Comparison of ENCODE assay signal across 8 cellular contexts in genomic region chr16:18803569-18804462, GRCh38. TPM values are rescaled to one million over a fixed set of nuclear protein-coding genes. Genes with fewer than 3 reads are reported as not detected.
DNase-seq lines count a peak whose midpoint lies in the region; ATAC-seq, FAIRE-seq and TF ChIP-seq lines count a peak whose summit lies in the region.

No MANE protein-coding gene starts in this region.

- ATAC-seq in A549 (no peak), GM23338 (no peak)

- no peaks in the 10 kb centered on the region for H3K27me3 ChIP-seq in GM23338 (ENCODE audit: insufficient read depth)

- H3K9me3 Mint-ChIP-seq in GM23338: no peaks in the 10 kb centered on the region
- H3K9me3 Mint-ChIP-seq in activated CD4-positive, alpha-beta memory T cell treated with anti-CD3 and anti-CD28 coated beads, Interleukin-2, amount 10 ng/mL, durations not matched to agents 7 days and 5 days: no peaks in the 10 kb centered on the region
- H3K9me3 Mint-ChIP-seq in immature natural killer cell: no peaks in the 10 kb centered on the region

- H3K4me1 ChIP-seq in A549: peaks cover 46% of the 10 kb centered on the region
- H3K4me1 ChIP-seq in GM23338 (ENCODE audit: insufficient read depth): peaks cover 54% of the 10 kb centered on the region

- H3K9me2 ChIP-seq in GM23338 (ENCODE audit: insufficient read depth): no peaks in the 10 kb centered on the region

- H3K36me3 ChIP-seq in GM23338 (ENCODE audit: insufficient read depth): peaks cover 10% of the 10 kb centered on the region; the same call in 1 of the 2 replicates

- TF ChIP-seq RAD21 in A549 (conservative IDR thresholded peaks at IDR 0.05 in 1 of 2, IDR thresholded peaks at IDR 0.05 in 1 of 2): no peak

- H2AFZ ChIP-seq in GM23338: no peak overlapping the region

- intact Hi-C loops in posterior vena cava (cut with DNase I): no loop called here

- H3K4me2 ChIP-seq in A549 (peak overlapping the region; percentile 65), GM23338 (peak overlapping the region; percentile 49)

- H3K9me3 ChIP-seq in A549: no peaks in the 10 kb centered on the region

- H3K4me1 Mint-ChIP-seq in GM23338: peaks cover 53% of the 10 kb centered on the region
- H3K4me1 Mint-ChIP-seq in activated CD4-positive, alpha-beta memory T cell treated with anti-CD3 and anti-CD28 coated beads, Interleukin-2, amount 10 ng/mL, durations not matched to agents 7 days and 5 days: peaks cover 64% of the 10 kb centered on the region
- peaks cover 46 to 51% of the 10 kb centered on the region in 2 donors for H3K4me1 Mint-ChIP-seq in immature natural killer cell

- H3K27me3 Mint-ChIP-seq in GM23338 (ENCODE audit: insufficient read depth, low read depth, poor library complexity) (peaks cover 20% of the 10 kb centered on the region), immature natural killer cell (ENCODE audit: low read depth in 3 of 3) (peaks cover 11 to 19% (median 19%) of the 10 kb centered on the region in 3 donors)
- no peaks in the 10 kb centered on the region for H3K27me3 Mint-ChIP-seq in activated CD4-positive, alpha-beta memory T cell treated with anti-CD3 and anti-CD28 coated beads, Interleukin-2, amount 10 ng/mL, durations not matched to agents 7 days and 5 days

- TF ChIP-seq POLR2A in A549 (IDR thresholded peaks at IDR 0.05; ENCODE audit: low read length): no peak

- DNase-seq in A549 (ENCODE audit: low read depth in 1 of 2, low spot score in 1 of 2): no peak
- no peak for DNase-seq in GM23338 (ENCODE audit: low spot score)
- DNase-seq in activated CD4-positive, alpha-beta memory T cell treated with anti-CD3 and anti-CD28 coated beads, Interleukin-2, amount 10 ng/mL, durations not matched to agents 7 days and 5 days: no peak
- no peak for DNase-seq in immature natural killer cell
- no peak for DNase-seq in posterior vena cava (ENCODE audit: low spot score)
- DNase-seq in HPDE6-E6E7 (ENCODE audit: extremely low spot score): no peak
- DNase-seq in NCI-H345 treated with DMSO at 0.1 percent for 48 hours (lab: John Stamatoyannopoulos, UW; ENCODE audit: unreplicated experiment): no peak
- no peak for DNase-seq in amniotic stem cell (lab: John Stamatoyannopoulos, UW)

- H3K4me3 Mint-ChIP-seq in GM23338 (peak overlapping the region; percentile 13; the same call in 2 of the 3 replicates), immature natural killer cell (peak overlapping the region in 4 of 5 donors; percentile 28 to 67 (median 47))
- peak overlapping the region; percentile 25 for H3K4me3 Mint-ChIP-seq in activated CD4-positive, alpha-beta memory T cell treated with anti-CD3 and anti-CD28 coated beads, Interleukin-2, amount 10 ng/mL, durations not matched to agents 7 days and 5 days

- peaks cover 28% of the 10 kb centered on the region for H3K79me2 ChIP-seq in GM23338 (replicated peaks; ENCODE audit: insufficient read depth)

- peak overlapping the region; percentile 92 for H3K27ac Mint-ChIP-seq in GM23338
- H3K27ac Mint-ChIP-seq in activated CD4-positive, alpha-beta memory T cell treated with anti-CD3 and anti-CD28 coated beads, Interleukin-2, amount 10 ng/mL, durations not matched to agents 7 days and 5 days: peak overlapping the region; percentile 88
- H3K27ac Mint-ChIP-seq in immature natural killer cell: peak overlapping the region; percentile 46 to 96 (median 80)

- 35% methylated on average over 5 of the region's 5 CpGs for WGBS in A549 (ENCODE audit: missing lambda C conversion rate)

- no peak for FAIRE-seq in A549 (lab: Jason Lieb, UNC)

- H3F3A ChIP-seq in GM23338 (replicated peaks; ENCODE audit: low read depth): peaks cover 4% of the 10 kb centered on the region

- H3K36me3 Mint-ChIP-seq in GM23338 (ENCODE audit: low read depth): peaks cover 38% of the 10 kb centered on the region
- peaks cover 61% of the 10 kb centered on the region for H3K36me3 Mint-ChIP-seq in activated CD4-positive, alpha-beta memory T cell treated with anti-CD3 and anti-CD28 coated beads, Interleukin-2, amount 10 ng/mL, durations not matched to agents 7 days and 5 days (ENCODE audit: low read depth)
- H3K36me3 Mint-ChIP-seq in immature natural killer cell: peaks cover 6 to 9% (median 9%) of the 10 kb centered on the region in 3 donors

- H3K4me3 ChIP-seq in A549 (no peak overlapping the region), GM23338 (peak overlapping the region; percentile 17; the same call in 1 of the 2 replicates)

- H4K20me1 ChIP-seq in GM23338 (replicated peaks; ENCODE audit: insufficient read depth): peaks cover 13% of the 10 kb centered on the region

- H3K27ac ChIP-seq in A549 (peak overlapping the region; percentile 63 to 76), GM23338 (ENCODE audit: low read depth) (peak overlapping the region; percentile 51; the same call in 1 of the 2 replicates)

- TF ChIP-seq CTCF in A549 (IDR thresholded peaks at IDR 0.05): no peak
- no peak for TF ChIP-seq CTCF in GM23338 (conservative IDR thresholded peaks at IDR 0.05; ENCODE audit: low read depth in 2 of 2)

- no peak for TF ChIP-seq EP300 in A549 (IDR thresholded peaks at IDR 0.05)

- POLR2A ChIA-PET in A549 (lab: Yijun Ruan, JAX): interaction anchor here (0.6 to 1.2 kb wide), 4 partner anchors 11 to 215 kb away, joined by 5 to 8 read pairs (median 6); partner anchors contain the start of gene RPS15A
- POLR2A ChIA-PET in activated CD4-positive, alpha-beta memory T cell treated with anti-CD3 and anti-CD28 coated beads, Interleukin-2, amount 10 ng/mL, durations not matched to agents 7 days and 5 days (lab: Charles Lee): interaction anchor here (0.7 to 9.1 kb wide), 8 partner anchors 12 to 122 kb away, joined by 3 to 398 read pairs (median 4); partner anchors contain the start of genes RPS15A and SMG1

- CTCF ChIA-PET in A549 (lab: Yijun Ruan, JAX): interaction anchor here (1.0 to 1.6 kb wide), 4 partner anchors 11 to 142 kb away, joined by 3 to 5 read pairs (median 4); no protein-coding TSS in a partner anchor
- CTCF ChIA-PET in activated CD4-positive, alpha-beta memory T cell treated with anti-CD3 and anti-CD28 coated beads, Interleukin-2, amount 10 ng/mL, durations not matched to agents 7 days and 5 days (lab: Charles Lee): interaction anchor here (0.6 to 9.0 kb wide), 5 partner anchors 14 to 175 kb away, joined by 3 to 144 read pairs (median 4); partner anchors contain the start of gene RPS15A

TF ChIP-seq in A549, 52 proteins besides CTCF, POLR2A, EP300 and RAD21 (continues in another document):
- no peak for TF ChIP-seq TP53 (CRISPR knock-in tag; IDR thresholded peaks at IDR 0.05)
- TF ChIP-seq CBX8 (IDR thresholded peaks at IDR 0.05): no peak
- TF ChIP-seq NR3C1 (IDR thresholded peaks at IDR 0.05): no peak
- no peak for TF ChIP-seq CBX2 (IDR thresholded peaks at IDR 0.05; ENCODE audit: borderline replicate concordance, low read depth)
- TF ChIP-seq FOXS1 (CRISPR knock-in tag; IDR thresholded peaks at IDR 0.05): no peak
- no peak for TF ChIP-seq MAZ (IDR thresholded peaks at IDR 0.05; ENCODE audit: borderline replicate concordance, low read depth, low read length)
- TF ChIP-seq JUNB (IDR thresholded peaks at IDR 0.05): no peak
- TF ChIP-seq PHF8 (IDR thresholded peaks at IDR 0.05; ENCODE audit: borderline replicate concordance, low read depth): no peak
- no peak for TF ChIP-seq RNF2 (IDR thresholded peaks at IDR 0.05; ENCODE audit: borderline replicate concordance, low read depth)
- no peak for TF ChIP-seq HOXA7 (CRISPR knock-in tag; IDR thresholded peaks at IDR 0.05)

TF ChIP-seq in GM23338, 12 proteins besides CTCF, POLR2A, EP300 and RAD21 (continues in another document):
- TF ChIP-seq NANOG (IDR thresholded peaks at IDR 0.05; ENCODE audit: borderline replicate concordance): no peak

RNA-seq across cellular contexts. Expression of gene ARL6IP1, which starts 2.5 kb away (rescaled TPM):
- 403 and 479 TPM in 2 replicates for polyA plus RNA-seq in A549 (2011; rRNA removed)
- 165 and 196 TPM in 2 replicates for polyA plus RNA-seq in A549 (2012; cell fraction: cytosol; rRNA removed)
- 108 and 220 TPM in 2 replicates for polyA plus RNA-seq in A549 (2012; cell fraction: nucleus; rRNA removed)
- 435 to 459 TPM (median 456 TPM) in 3 replicates for polyA plus RNA-seq in A549 (2017; fragmentation: RNase III; extraction: RNeasy Plus Mini Kit Qiagen cat#74134 plus additional on column Dnase treatment)
- polyA minus RNA-seq in A549 (2011; rRNA and poly(A)+ RNA removed): 412 and 429 TPM in 2 replicates
- total RNA-seq in GM23338 (2014; rRNA removed; shearing (Covaris generic)): 250 and 270 TPM in 2 replicates
- polyA plus RNA-seq in GM23338 (2016; fragmentation: Nextera tagmentation; extraction: Ambion mirVana): 160 and 192 TPM in 2 replicates
- total RNA-seq in activated CD4-positive, alpha-beta memory T cell treated with anti-CD3 and anti-CD28 coated beads, Interleukin-2, amount 10 ng/mL, durations not matched to agents 7 days and 5 days: 100 to 1,000 TPM; 264 to 277 TPM
- polyA plus RNA-seq in immature natural killer cell: 100 to 1,000 TPM; 267 to 497 (median 308) TPM
- 10 to 100 TPM; 51.9 to 56.7 TPM for total RNA-seq in posterior vena cava

RNA-seq across cellular contexts. Expression of gene RPS15A, which starts 13.7 kb away (rescaled TPM):
- polyA plus RNA-seq in A549 (2011; rRNA removed) (4,362 and 5,012 TPM in 2 replicates), A549 (2017; fragmentation: RNase III; extraction: RNeasy Plus Mini Kit Qiagen cat#74134 plus additional on column Dnase treatment) (1,817 to 2,035 TPM (median 1,908 TPM) in 3 replicates), GM23338 (2016; fragmentation: Nextera tagmentation; extraction: Ambion mirVana) (2,163 and 2,303 TPM in 2 replicates), immature natural killer cell (1,000 to 10,000 TPM in 2 of 3 donors, 100 to 1,000 TPM in 1; 767 to 2,522 (median 1,576) TPM)
- 3,949 and 4,951 TPM in 2 replicates for polyA plus RNA-seq in A549 (2012; cell fraction: cytosol; rRNA removed)
- 966 and 1,458 TPM in 2 replicates for polyA plus RNA-seq in A549 (2012; cell fraction: nucleus; rRNA removed)
- polyA minus RNA-seq in A549 (2011; rRNA and poly(A)+ RNA removed): 545 and 1,115 TPM in 2 replicates
- 1,984 and 2,171 TPM in 2 replicates for total RNA-seq in GM23338 (2014; rRNA removed; shearing (Covaris generic))
- 1,000 to 10,000 TPM; 1,725 to 1,747 TPM for total RNA-seq in activated CD4-positive, alpha-beta memory T cell treated with anti-CD3 and anti-CD28 coated beads, Interleukin-2, amount 10 ng/mL, durations not matched to agents 7 days and 5 days
- 1,000 to 10,000 TPM; 1,309 to 1,350 TPM for total RNA-seq in posterior vena cava
